ENCODE assay signal across 21 cellular contexts in genomic region chr18:572499-573289, GRCh38. TPM values are rescaled to one million over a fixed set of nuclear protein-coding genes. Genes with fewer than 3 reads are reported as not detected.
DNase-seq lines count a peak whose midpoint lies in the region; ATAC-seq, FAIRE-seq and TF ChIP-seq lines count a peak whose summit lies in the region.
"Had no signal": no experiment of that assay in that cellular context is flagged by ENCODE, and none has a peak within 500 bp of the region (broad histone marks: within the 10 kb centered on the region; RNA-seq: fewer than 3 reads in every experiment).

No MANE protein-coding gene starts in this region.

- 5% methylated on average over 2 of the region's 2 CpGs for WGBS in HepG2 (ENCODE audit: low lambda C conversion rate)
- WGBS in right lobe of liver (ENCODE audit: insufficient coverage, low coverage, low lambda C conversion rate, missing lambda C conversion rate), result 45% methylated on average over 2 of the region's 2 CpGs
- whole genome bisulfite sequencing in hepatocyte (ENCODE audit: low lambda C conversion rate, missing lambda C conversion rate), result 64% methylated on average over 2 of the region's 2 CpGs
- WGBS in right cardiac atrium, result 76% methylated on average over 2 of the region's 2 CpGs

- no peaks in the 10 kb centered on the region for H4K20me1 ChIP-seq in HepG2 (ENCODE audit: insufficient read depth, low read length)
- H4K20me1 ChIP-seq in hepatocyte (ENCODE audit: insufficient read depth, poor library complexity, severe bottlenecking), result no peaks in the 10 kb centered on the region
- no peaks in the 10 kb centered on the region for H4K20me1 ChIP-seq in neural progenitor cell (ENCODE audit: low read depth)

- TF ChIP-seq POLR2A in HepG2 (IDR thresholded peaks at IDR 0.05; ENCODE audit: insufficient read depth in 1 of 2, low read depth in 2 of 2, low read length in 2 of 2), result no peak
- no peak for TF ChIP-seq POLR2A in right lobe of liver (IDR thresholded peaks at IDR 0.05)

- no peak for TF ChIP-seq RAD21 in HepG2 (CRISPR knock-in tag; IDR thresholded peaks at IDR 0.05)

- peaks cover 36% of the 10 kb centered on the region for H3F3A ChIP-seq in neural progenitor cell (ENCODE audit: low read depth)

- H3K4me1 ChIP-seq in HepG2 (ENCODE audit: insufficient read depth, low read length), result peaks cover 65% of the 10 kb centered on the region
- H3K4me1 ChIP-seq in right lobe of liver, result no peaks in the 10 kb centered on the region
- peaks cover 40% of the 10 kb centered on the region for H3K4me1 ChIP-seq in hepatocyte (ENCODE audit: insufficient read depth)
- peaks cover 40% of the 10 kb centered on the region for H3K4me1 ChIP-seq in neural progenitor cell
- H3K4me1 ChIP-seq in BE2C, result no peaks in the 10 kb centered on the region
- no peaks in the 10 kb centered on the region for H3K4me1 ChIP-seq in right cardiac atrium (ENCODE audit: control insufficient read depth, insufficient read depth, low read length)

- H3K27me3 Mint-ChIP-seq in neural progenitor cell (ENCODE audit: insufficient read depth, low read depth), result no peaks in the 10 kb centered on the region
- H3K27me3 Mint-ChIP-seq in activated T-helper 2 cell treated with anti-CD3 and anti-CD28 coated beads, Interferon-gamma antibody, Interleukin-2, Interleukin-4, amounts not matched to agents 10 μg/mL and 5 μg/mL and 100 μg/mL, durations not matched to agents 14 hours and 24 hours and 36 hours (ENCODE audit: low read depth), result no peaks in the 10 kb centered on the region

- peak; percentile 67 for FAIRE-seq in HepG2 (lab: Jason Lieb, UNC)
- FAIRE-seq: HTR-8/SVneo, K562 had no signal

- peak overlapping the region; percentile 84 for H3K27ac ChIP-seq in HepG2 (ENCODE audit: extremely low read length, insufficient read depth, low read length)
- no peak overlapping the region for H3K27ac ChIP-seq in right lobe of liver
- peak overlapping the region; percentile 44 for H3K27ac ChIP-seq in hepatocyte
- peak overlapping the region; percentile 4 for H3K27ac ChIP-seq in neural progenitor cell
- H3K27ac ChIP-seq in right cardiac atrium (ENCODE audit: low read length), result no peak overlapping the region

- peak overlapping the region; percentile 46 for H3K9ac ChIP-seq in HepG2 (ENCODE audit: insufficient read depth, low read depth, low read length)
- H3K9ac ChIP-seq in neural progenitor cell, result no peak overlapping the region

- H3K79me2 ChIP-seq in HepG2 (ENCODE audit: insufficient read depth, low read length) (no peaks in the 10 kb centered on the region), hepatocyte (no peaks in the 10 kb centered on the region), neural progenitor cell (ENCODE audit: low read depth) (no peaks in the 10 kb centered on the region)

- TF ChIP-seq EP300 in HepG2 (IDR thresholded peaks at IDR 0.05; ENCODE audit: low read depth in 2 of 2, low read length in 2 of 2) (peak in 1 of 2 experiments; percentile 70; a peak in 2 of 4 replicates), HepG2 (CRISPR knock-in tag; IDR thresholded peaks at IDR 0.05; ENCODE audit: borderline replicate concordance) (peak; percentile 24; the same call in 1 of the 2 replicates)

- peak overlapping the region; percentile 35 for H2AFZ ChIP-seq in HepG2 (ENCODE audit: low read length)
- H2AFZ ChIP-seq in hepatocyte, result no peak overlapping the region
- H2AFZ ChIP-seq in neural progenitor cell (replicated peaks), result no peak overlapping the region

- H3K4me1 Mint-ChIP-seq in neural progenitor cell, result peaks cover 62% of the 10 kb centered on the region
- no peaks in the 10 kb centered on the region for H3K4me1 Mint-ChIP-seq in activated T-helper 2 cell treated with anti-CD3 and anti-CD28 coated beads, Interferon-gamma antibody, Interleukin-2, Interleukin-4, amounts not matched to agents 10 μg/mL and 5 μg/mL and 100 μg/mL, durations not matched to agents 14 hours and 24 hours and 36 hours (ENCODE audit: low read depth)

- peak overlapping the region; percentile 81 for H3K4me2 ChIP-seq in HepG2 (ENCODE audit: low read depth, low read length)
- peak overlapping the region; percentile 1 for H3K4me2 ChIP-seq in hepatocyte
- peak overlapping the region; percentile 37 for H3K4me2 ChIP-seq in neural progenitor cell

- CTCF ChIA-PET in HepG2 (lab: Yijun Ruan, JAX; ENCODE audit: low intra/inter-chr PET ratio, low total read pairs), result no interaction called here

- no peaks in the 10 kb centered on the region for H3K9me2 ChIP-seq in hepatocyte (replicated peaks; ENCODE audit: insufficient read depth)

- DNase-seq in HepG2 (ENCODE audit: low spot score) (peak; percentile 67), right lobe of liver (no peak), hepatocyte (ENCODE audit: low spot score) (peak; percentile 27), neural progenitor cell (ENCODE audit: low spot score) (no peak), BE2C (no peak), right cardiac atrium (no peak), SKM-1 treated with dmso at 0.1 percent for 144 hours (lab: John Stamatoyannopoulos, UW; ENCODE audit: unreplicated experiment) (no peak)
- no peak for DNase-seq in activated T-helper 2 cell treated with anti-CD3 and anti-CD28 coated beads, Interferon-gamma antibody, Interleukin-2, Interleukin-4, amounts not matched to agents 10 μg/mL and 5 μg/mL and 100 μg/mL, durations not matched to agents 14 hours and 24 hours and 36 hours (ENCODE audit: low spot score)
- DNase-seq: 8988T, GDM1, NCI-H1092 treated with DMSO at 0.1 percent for 48 hours, NCI-H1694, NCI-H2081 treated with DMSO at 0.1 percent for 48 hours, NCI-H510A, NCI-H748 treated with DMSO at 0.1 percent for 48 hours, RPMI8226, SHP77 treated with DMSO at 0.1 percent for 48 hours had no signal

- H3K4me3 Mint-ChIP-seq in neural progenitor cell, result no peak overlapping the region
- no peak overlapping the region for H3K4me3 Mint-ChIP-seq in activated T-helper 2 cell treated with anti-CD3 and anti-CD28 coated beads, Interferon-gamma antibody, Interleukin-2, Interleukin-4, amounts not matched to agents 10 μg/mL and 5 μg/mL and 100 μg/mL, durations not matched to agents 14 hours and 24 hours and 36 hours (ENCODE audit: low read depth)

- H3K27me3 ChIP-seq in HepG2 (ENCODE audit: control insufficient read depth in 1 of 2, insufficient read depth in 2 of 2, low read length in 2 of 2), result no peaks in the 10 kb centered on the region; a peak in 1 of 5 replicates
- H3K27me3 ChIP-seq in right lobe of liver, result no peaks in the 10 kb centered on the region
- no peaks in the 10 kb centered on the region for H3K27me3 ChIP-seq in hepatocyte
- no peaks in the 10 kb centered on the region for H3K27me3 ChIP-seq in neural progenitor cell
- H3K27me3 ChIP-seq in BE2C, result no peaks in the 10 kb centered on the region
- no peaks in the 10 kb centered on the region for H3K27me3 ChIP-seq in right cardiac atrium (ENCODE audit: control insufficient read depth, insufficient read depth)

- H3K4me3 ChIP-seq in HepG2 (replicated peaks in 1 of 3; ENCODE audit: insufficient read depth in 1 of 3, low read depth in 2 of 3, low read length in 3 of 3), result peak overlapping the region in 2 of 3 experiments; percentile 41 to 54; a peak in 3 of 6 replicates
- H3K4me3 ChIP-seq in right lobe of liver, result no peak overlapping the region
- H3K4me3 ChIP-seq in hepatocyte, result no peak overlapping the region
- no peak overlapping the region for H3K4me3 ChIP-seq in neural progenitor cell
- H3K4me3 ChIP-seq in BE2C (ENCODE audit: low read depth, low read length), result no peak overlapping the region
- H3K4me3 ChIP-seq in right cardiac atrium (ENCODE audit: low read length), result no peak overlapping the region
- H3K4me3 ChIP-seq: K562 had no signal

- no peaks in the 10 kb centered on the region for H3K9me3 Mint-ChIP-seq in neural progenitor cell
- no peaks in the 10 kb centered on the region for H3K9me3 Mint-ChIP-seq in activated T-helper 2 cell treated with anti-CD3 and anti-CD28 coated beads, Interferon-gamma antibody, Interleukin-2, Interleukin-4, amounts not matched to agents 10 μg/mL and 5 μg/mL and 100 μg/mL, durations not matched to agents 14 hours and 24 hours and 36 hours

- no peaks in the 10 kb centered on the region for H3K36me3 ChIP-seq in HepG2 (replicated peaks in 1 of 2; ENCODE audit: control insufficient read depth in 1 of 2, insufficient read depth in 2 of 2, low read length in 2 of 2)
- no peaks in the 10 kb centered on the region for H3K36me3 ChIP-seq in right lobe of liver
- H3K36me3 ChIP-seq in hepatocyte (replicated peaks; ENCODE audit: insufficient read depth, low read depth), result no peaks in the 10 kb centered on the region
- H3K36me3 ChIP-seq in neural progenitor cell, result no peaks in the 10 kb centered on the region
- no peaks in the 10 kb centered on the region for H3K36me3 ChIP-seq in BE2C

- TF ChIP-seq CTCF in HepG2 (CRISPR knock-in tag; IDR thresholded peaks at IDR 0.05) (no peak), right lobe of liver (IDR thresholded peaks at IDR 0.05) (no peak), hepatocyte (IDR thresholded peaks at IDR 0.05; ENCODE audit: poor library complexity) (no peak), neural progenitor cell (IDR thresholded peaks at IDR 0.05) (no peak), BE2C (IDR thresholded peaks at IDR 0.05; ENCODE audit: low read depth, low read length) (no peak)

- H3K36me3 Mint-ChIP-seq in neural progenitor cell, result no peaks in the 10 kb centered on the region
- no peaks in the 10 kb centered on the region for H3K36me3 Mint-ChIP-seq in activated T-helper 2 cell treated with anti-CD3 and anti-CD28 coated beads, Interferon-gamma antibody, Interleukin-2, Interleukin-4, amounts not matched to agents 10 μg/mL and 5 μg/mL and 100 μg/mL, durations not matched to agents 14 hours and 24 hours and 36 hours (ENCODE audit: low read depth)

- no TSS peak for BruUV-seq in HepG2 (replicated peaks; lab: Mats Ljungman, UMichigan)

- peak; percentile 73 for ATAC-seq in HepG2
- ATAC-seq in right lobe of liver, result no peak
- ATAC-seq in right cardiac atrium, result no peak
- ATAC-seq: HCT116, K562 had no signal

- POLR2A ChIA-PET in HepG2 (lab: Yijun Ruan, JAX), result interaction anchor here (1.2 kb wide), 1 partner anchor 304 kb away, joined by 3 read pairs; no protein-coding TSS in a partner anchor

- intact Hi-C loops in HepG2 (cut with micrococcal nuclease; ENCODE audit: unreplicated experiment), result no loop called here
- intact Hi-C loops in right lobe of liver (cut with DNase I), result no loop called here
- intact Hi-C loops in right cardiac atrium (cut with DNase I), result no loop called here
- intact Hi-C loops in activated T-helper 2 cell treated with anti-CD3 and anti-CD28 coated beads, Interferon-gamma antibody, Interleukin-2, Interleukin-4, amounts not matched to agents 10 μg/mL and 5 μg/mL and 100 μg/mL, durations not matched to agents 14 hours and 24 hours and 36 hours (cut with micrococcal nuclease), result no loop called here

- in situ Hi-C loops in HepG2 (cut with HindIII; ENCODE audit: extremely low pct_ligation_motif_present, low pct_unique_long_range_greater_than_20kb), result no loop called here

- peak overlapping the region; percentile 92 for H3K27ac Mint-ChIP-seq in neural progenitor cell
- H3K27ac Mint-ChIP-seq in activated T-helper 2 cell treated with anti-CD3 and anti-CD28 coated beads, Interferon-gamma antibody, Interleukin-2, Interleukin-4, amounts not matched to agents 10 μg/mL and 5 μg/mL and 100 μg/mL, durations not matched to agents 14 hours and 24 hours and 36 hours, result no peak overlapping the region

- H3K9me3 ChIP-seq in HepG2 (ENCODE audit: low read length) (no peaks in the 10 kb centered on the region), right lobe of liver (no peaks in the 10 kb centered on the region), hepatocyte (ENCODE audit: low read depth) (no peaks in the 10 kb centered on the region), neural progenitor cell (ENCODE audit: low read depth) (no peaks in the 10 kb centered on the region), BE2C (no peaks in the 10 kb centered on the region), right cardiac atrium (ENCODE audit: control insufficient read depth, low read length) (no peaks in the 10 kb centered on the region)

RNA-seq across cellular contexts. Expression of gene CETN1, which starts 7.5 kb away (rescaled TPM):
- total RNA-seq in HepG2 (2016; rRNA removed; fragmentation: Illumina TruSeq; extraction: Trizol) (not detected in 2 replicates), right lobe of liver (not detected), hepatocyte (not detected in 2 replicates), neural progenitor cell (ENCODE audit: low replicate concordance) (not detected in 2 replicates), right cardiac atrium (not detected)
- total RNA-seq in HepG2 (2016; cell fraction: cytosol; rRNA removed; fragmentation: Illumina TruSeq; extraction: Trizol; ENCODE audit: low read depth), result not detected in 2 replicates
- not detected in 2 replicates for total RNA-seq in HepG2 (2016; cell fraction: insoluble cytoplasmic fraction; rRNA removed; fragmentation: Illumina TruSeq; extraction: Trizol)
- total RNA-seq in HepG2 (2016; cell fraction: membrane; rRNA removed; fragmentation: Illumina TruSeq; extraction: Trizol), result not detected in 2 replicates
- not detected in 2 replicates for total RNA-seq in HepG2 (2016; cell fraction: nucleus; rRNA removed; fragmentation: Illumina TruSeq; extraction: Trizol)
- polyA plus RNA-seq in HepG2 (2011; rRNA removed) (not detected in 2 replicates), hepatocyte (not detected in 2 replicates), right cardiac atrium (not detected)
- not detected in 2 replicates for polyA plus RNA-seq in HepG2 (2011; cell fraction: cytosol; rRNA removed)
- polyA plus RNA-seq in HepG2 (2011; cell fraction: nucleus; rRNA removed), result not detected in 2 replicates
- polyA plus RNA-seq in HepG2 (2012), result not detected in 2 replicates
- polyA plus RNA-seq in HepG2 (2016; cell fraction: cytosol; fragmentation: Illumina TruSeq; extraction: Trizol; ENCODE audit: low read depth), result not detected in 2 replicates
- polyA plus RNA-seq in HepG2 (2016; cell fraction: insoluble cytoplasmic fraction; fragmentation: Illumina TruSeq; extraction: Trizol; ENCODE audit: low read depth), result not detected in 2 replicates
- not detected in 2 replicates for polyA plus RNA-seq in HepG2 (2016; cell fraction: membrane; fragmentation: Illumina TruSeq; extraction: Trizol; ENCODE audit: low read depth)
- polyA plus RNA-seq in HepG2 (2016; cell fraction: nucleus; fragmentation: Illumina TruSeq; extraction: Trizol; ENCODE audit: insufficient read depth, low read depth), result not detected in 2 replicates
- not detected in 2 replicates for polyA minus RNA-seq in HepG2 (2011; rRNA and poly(A)+ RNA removed; ENCODE audit: low replicate concordance)
- not detected in 2 replicates for polyA minus RNA-seq in HepG2 (2011; cell fraction: cytosol; rRNA and poly(A)+ RNA removed)
- not detected in 2 replicates for polyA minus RNA-seq in HepG2 (2011; cell fraction: nucleus; rRNA and poly(A)+ RNA removed)
- not detected for polyA plus RNA-seq in BE2C (2012; ENCODE audit: insufficient read depth, insufficient read length, low read depth)
- not detected in 2 replicates for total RNA-seq in activated T-helper 2 cell treated with anti-CD3 and anti-CD28 coated beads, Interferon-gamma antibody, Interleukin-2, Interleukin-4, amounts not matched to agents 10 μg/mL and 5 μg/mL and 100 μg/mL, durations not matched to agents 14 hours and 24 hours and 36 hours
- polyA plus RNA-seq: AG04450 had no signal

RNA-seq across cellular contexts. Expression of gene CLUL1, which starts 24.1 kb away (rescaled TPM):
- not detected in 2 replicates for total RNA-seq in HepG2 (2016; rRNA removed; fragmentation: Illumina TruSeq; extraction: Trizol)
- total RNA-seq in HepG2 (2016; cell fraction: cytosol; rRNA removed; fragmentation: Illumina TruSeq; extraction: Trizol; ENCODE audit: low read depth), result not detected in 2 replicates
- 0.06 TPM in 1 of 2 replicates, not detected in the other for total RNA-seq in HepG2 (2016; cell fraction: insoluble cytoplasmic fraction; rRNA removed; fragmentation: Illumina TruSeq; extraction: Trizol)
- total RNA-seq in HepG2 (2016; cell fraction: membrane; rRNA removed; fragmentation: Illumina TruSeq; extraction: Trizol), result 0.46 TPM in 1 of 2 replicates, not detected in the other
- not detected in 2 replicates for total RNA-seq in HepG2 (2016; cell fraction: nucleus; rRNA removed; fragmentation: Illumina TruSeq; extraction: Trizol)
- 0.04 and 0.05 TPM in 2 replicates for polyA plus RNA-seq in HepG2 (2011; rRNA removed)
- polyA plus RNA-seq in HepG2 (2011; cell fraction: cytosol; rRNA removed), result 0.09 and 0.13 TPM in 2 replicates
- polyA plus RNA-seq in HepG2 (2011; cell fraction: nucleus; rRNA removed), result not detected in 2 replicates
- polyA plus RNA-seq in HepG2 (2012), result 0.13 and 0.16 TPM in 2 replicates
- 0.08 and 0.17 TPM in 2 replicates for polyA plus RNA-seq in HepG2 (2016; cell fraction: cytosol; fragmentation: Illumina TruSeq; extraction: Trizol; ENCODE audit: low read depth)
- not detected in 2 replicates for polyA plus RNA-seq in HepG2 (2016; cell fraction: insoluble cytoplasmic fraction; fragmentation: Illumina TruSeq; extraction: Trizol; ENCODE audit: low read depth)
- not detected in 2 replicates for polyA plus RNA-seq in HepG2 (2016; cell fraction: membrane; fragmentation: Illumina TruSeq; extraction: Trizol; ENCODE audit: low read depth)
- polyA plus RNA-seq in HepG2 (2016; cell fraction: nucleus; fragmentation: Illumina TruSeq; extraction: Trizol; ENCODE audit: insufficient read depth, low read depth), result not detected in 2 replicates
- polyA minus RNA-seq in HepG2 (2011; rRNA and poly(A)+ RNA removed; ENCODE audit: low replicate concordance), result not detected in 2 replicates
- polyA minus RNA-seq in HepG2 (2011; cell fraction: cytosol; rRNA and poly(A)+ RNA removed), result not detected in 2 replicates
- polyA minus RNA-seq in HepG2 (2011; cell fraction: nucleus; rRNA and poly(A)+ RNA removed), result 0.64 TPM in 1 of 2 replicates, not detected in the other
- not detected for total RNA-seq in right lobe of liver
- 5.3 and 11.2 TPM in 2 replicates for total RNA-seq in hepatocyte
- polyA plus RNA-seq in hepatocyte, result 1.3 and 3.1 TPM in 2 replicates
- 1.1 TPM in 1 of 2 replicates, not detected in the other for total RNA-seq in neural progenitor cell (ENCODE audit: low replicate concordance)
- not detected for polyA plus RNA-seq in BE2C (2012; ENCODE audit: insufficient read depth, insufficient read length, low read depth)
- total RNA-seq in right cardiac atrium, result 1 to 10 TPM in 1 of 4 donors, under 1 TPM in 1, not detected in 2; 0.71 to 1.5 TPM
- not detected for polyA plus RNA-seq in right cardiac atrium
- total RNA-seq in activated T-helper 2 cell treated with anti-CD3 and anti-CD28 coated beads, Interferon-gamma antibody, Interleukin-2, Interleukin-4, amounts not matched to agents 10 μg/mL and 5 μg/mL and 100 μg/mL, durations not matched to agents 14 hours and 24 hours and 36 hours, result not detected in 2 replicates
- polyA plus RNA-seq: AG04450 had no signal

Comparison
In these comparisons a context has a peak if more than half of its experiments do, and no peak if none do; other contexts are left out.
1. DNase-seq: peak in HepG2 (single experiment) and hepatocyte (single experiment); none in right lobe of liver (0 of 3), neural progenitor cell (single experiment), BE2C (single experiment), right cardiac atrium (0 of 3), activated T-helper 2 cell treated with anti-CD3 and anti-CD28 coated beads, Interferon-gamma antibody, Interleukin-2, Interleukin-4, amounts not matched to agents 10 μg/mL and 5 μg/mL and 100 μg/mL, durations not matched to agents 14 hours and 24 hours and 36 hours (single experiment) and SKM-1 treated with dmso at 0.1 percent for 144 hours (single experiment).
2. H3K27ac ChIP-seq: peak in HepG2 (single experiment), hepatocyte (single experiment) and neural progenitor cell (single experiment); none in right lobe of liver (0 of 3) and right cardiac atrium (single experiment).
3. H3K4me3 ChIP-seq: peak in HepG2 (2 of 3); none in right lobe of liver (0 of 3), hepatocyte (single experiment), neural progenitor cell (single experiment), BE2C (single experiment) and right cardiac atrium (single experiment).
4. H3K4me2 ChIP-seq: peak in every context shown above with its lines; median percentile 81 in HepG2; 37 in neural progenitor cell; 1 in hepatocyte.